8 cellular contexts compared by ENCODE assay signal in the genomic region with DNA sequence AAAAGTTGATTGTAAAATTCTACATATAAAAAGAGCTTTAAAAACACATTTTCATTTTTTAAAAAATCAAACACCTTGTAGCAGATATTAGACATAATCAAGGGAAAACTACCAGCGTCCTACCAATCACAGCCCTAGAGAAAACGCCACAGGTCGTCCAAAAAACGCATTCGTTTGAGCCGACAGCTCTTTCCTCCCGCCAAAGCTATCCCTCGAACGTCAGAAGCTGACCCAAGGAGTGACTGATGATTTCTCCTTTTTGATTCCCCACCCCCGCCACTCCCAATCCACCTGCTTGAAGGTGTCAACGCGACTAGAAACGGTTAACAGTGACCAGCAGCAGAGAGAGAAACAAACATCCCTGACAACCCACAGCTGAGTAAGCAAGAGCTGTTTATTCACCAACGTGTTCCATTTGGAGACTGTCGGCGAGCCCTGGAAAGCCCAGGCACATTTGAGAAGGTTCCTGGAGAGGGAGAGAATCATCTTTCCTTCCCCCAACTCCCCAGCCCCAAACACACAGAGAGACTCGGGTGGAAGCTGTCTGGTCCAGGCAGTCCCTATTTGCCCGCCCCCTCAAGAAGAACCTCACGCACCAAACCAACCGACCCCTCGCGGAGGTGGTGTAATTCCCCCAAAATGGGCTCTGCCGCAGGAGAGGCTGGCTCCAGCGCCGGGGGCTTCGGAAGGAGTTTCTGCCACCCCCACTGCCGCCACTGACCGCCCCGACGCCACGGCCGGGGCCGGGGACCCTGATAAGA. TPM values are rescaled to one million over a fixed set of nuclear protein-coding genes. Genes with fewer than 3 reads are reported as not detected.
DNase-seq lines count a peak whose midpoint lies in the region; ATAC-seq, FAIRE-seq and TF ChIP-seq lines count a peak whose summit lies in the region.

No MANE protein-coding gene starts in this region.

- no peaks in the 10 kb centered on the region for H3K9me3 ChIP-seq in CD4-positive, alpha-beta T cell (ENCODE audit: control insufficient read depth, low read length)
- H3K9me3 ChIP-seq in ascending aorta (no peaks in the 10 kb centered on the region), prostate gland (no peaks in the 10 kb centered on the region)

- CTCF ChIA-PET in CD4-positive, alpha-beta T cell (lab: Charles Lee), result interaction anchor here (0.6 to 1.1 kb wide), 3 partner anchors 14 to 20 kb away, joined by 4 to 5 read pairs (median 4); no protein-coding TSS in a partner anchor

- TF ChIP-seq CTCF in CD4-positive, alpha-beta T cell (IDR thresholded peaks at IDR 0.05), result no peak
- TF ChIP-seq CTCF in HL-60 (IDR thresholded peaks at IDR 0.05; ENCODE audit: insufficient read depth, low read length), result no peak
- no peak for TF ChIP-seq CTCF in ascending aorta (IDR thresholded peaks at IDR 0.05)
- no peak for TF ChIP-seq CTCF in prostate gland (IDR thresholded peaks at IDR 0.05)

- peak overlapping the region; percentile 97 for H3K4me3 Mint-ChIP-seq in CD4-positive, alpha-beta T cell

- FAIRE-seq in RCC 7860 (lab: Jason Lieb, UNC), result no peak

- H3K36me3 ChIP-seq in ascending aorta (peaks cover 0 to 3% of the 10 kb centered on the region in 2 donors), prostate gland (no peaks in the 10 kb centered on the region)

- no peaks in the 10 kb centered on the region for H3K27me3 ChIP-seq in CD4-positive, alpha-beta T cell (ENCODE audit: control insufficient read depth, insufficient read depth, low read length)
- H3K27me3 ChIP-seq in HL-60 (ENCODE audit: insufficient read depth, poor library complexity, severe bottlenecking) (no peaks in the 10 kb centered on the region), ascending aorta (no peaks in the 10 kb centered on the region), prostate gland (replicated peaks; ENCODE audit: insufficient read depth) (no peaks in the 10 kb centered on the region)

- peaks cover 33% of the 10 kb centered on the region for H3K4me1 Mint-ChIP-seq in CD4-positive, alpha-beta T cell (ENCODE audit: low read depth)

- H3K4me1 ChIP-seq in ascending aorta (peaks cover 0 to 3% of the 10 kb centered on the region in 2 donors), prostate gland (replicated peaks) (no peaks in the 10 kb centered on the region)

- no peaks in the 10 kb centered on the region for H3K27me3 Mint-ChIP-seq in CD4-positive, alpha-beta T cell

- intact Hi-C loops in CD4-positive, alpha-beta T cell (cut with DNase I, micrococcal nuclease), result loop anchor here (2.0 to 10.0 kb wide), 11 partner anchors 48 to 1415 kb away; a partner anchor contains a TSS
- intact Hi-C loops in ascending aorta (cut with DNase I), result no loop called here
- intact Hi-C loops in prostate gland (cut with DNase I), result loop anchor here (2.0 kb wide), 1 partner anchor 201 kb away; no protein-coding TSS in a partner anchor

- peak in 6 of 10 experiments; percentile 1 to 17 (median 6) for DNase-seq in CD4-positive, alpha-beta T cell
- DNase-seq in HL-60 (ENCODE audit: low read depth in 1 of 2, low spot score in 1 of 2), result peak in 1 of 2 experiments; percentile 27
- DNase-seq in RCC 7860 (ENCODE audit: low spot score), result peak; percentile 20
- DNase-seq in ascending aorta (ENCODE audit: low spot score in 2 of 2), result peak in 1 of 2 donors; percentile 66
- peak; percentile 32 for DNase-seq in hepatic stellate cell (ENCODE audit: low spot score)
- peak; percentile 60 for DNase-seq in prostate gland (ENCODE audit: low spot score)
- no peak for DNase-seq in dedifferentiated amniotic fluid mesenchymal stem cell (ENCODE audit: extremely low spot score)

- peaks cover 34% of the 10 kb centered on the region for H3K36me3 Mint-ChIP-seq in CD4-positive, alpha-beta T cell (ENCODE audit: low read depth)

- under 1% methylated on average over 33 of the region's 33 CpGs for WGBS in prostate gland

- POLR2A ChIA-PET in CD4-positive, alpha-beta T cell (lab: Charles Lee), result interaction anchor here (0.6 to 3.8 kb wide), 14 partner anchors 36 to 1419 kb away, joined by 3 to 28 read pairs (median 6); a partner anchor contains a TSS

- H3K27ac Mint-ChIP-seq in CD4-positive, alpha-beta T cell, result peak overlapping the region; percentile 87

- no peaks in the 10 kb centered on the region for H3K9me3 Mint-ChIP-seq in CD4-positive, alpha-beta T cell

- H3K4me3 ChIP-seq in HL-60 (replicated peaks; ENCODE audit: insufficient read depth, low read length) (peak overlapping the region; percentile 98), ascending aorta (peak overlapping the region; percentile 86 to 100), prostate gland (peak overlapping the region; percentile 78 to 88)

- peak overlapping the region; percentile 50 for H3K27ac ChIP-seq in CD4-positive, alpha-beta T cell (ENCODE audit: low read depth, low read length)
- H3K27ac ChIP-seq in HL-60 (replicated peaks), result peak overlapping the region; percentile 79
- peak overlapping the region; percentile 90 to 98 for H3K27ac ChIP-seq in ascending aorta
- peak overlapping the region; percentile 97 to 99 for H3K27ac ChIP-seq in prostate gland

- peak; percentile 18 for TF ChIP-seq POLR2A in prostate gland (IDR thresholded peaks at IDR 0.05)

- ATAC-seq in CD4-positive, alpha-beta T cell (ENCODE audit: poor library complexity), result peak; percentile 18
- peak; percentile 7 for ATAC-seq in GM19372 (IDR thresholded peaks at IDR 0.05; ENCODE audit: low read depth, unreplicated experiment)

RNA-seq across cellular contexts. Expression of a gene that starts 0.6 kb away (rescaled TPM):
- 1 to 10 TPM; 1.2 to 1.3 TPM for total RNA-seq in CD4-positive, alpha-beta T cell
- total RNA-seq in ascending aorta (2.8 TPM), prostate gland (10 to 100 TPM; 10.6 to 16.9 TPM)

RNA-seq across cellular contexts. Expression of a gene that starts 0.7 kb away (rescaled TPM):
- 10 to 100 TPM; 33.5 to 36.1 TPM for total RNA-seq in CD4-positive, alpha-beta T cell
- total RNA-seq in ascending aorta, result 5.5 TPM
- total RNA-seq in prostate gland, result 10 to 100 TPM; 20.8 TPM
